In the genomic region with DNA sequence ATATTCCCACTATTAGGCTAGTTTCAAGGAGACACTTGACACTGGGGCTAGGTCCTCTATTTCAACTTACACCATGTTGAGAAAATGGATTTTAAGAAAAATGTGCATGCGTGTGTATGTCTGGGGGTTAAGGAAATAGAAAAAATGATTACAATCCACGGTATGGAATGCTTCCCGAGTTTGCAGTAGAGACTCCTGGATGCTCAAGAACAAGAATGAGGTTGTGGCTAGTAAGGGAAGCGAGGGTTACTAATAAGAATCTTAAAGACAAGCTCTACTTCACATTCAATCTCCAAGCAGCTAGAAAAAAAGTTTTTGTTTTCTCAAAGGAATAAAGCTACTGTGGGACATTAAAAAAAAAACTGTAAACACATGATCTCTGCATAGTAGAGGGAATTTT, we compare ENCODE assay signal across 18 cellular contexts. TPM values are rescaled to one million over a fixed set of nuclear protein-coding genes. Genes with fewer than 3 reads are reported as not detected.
DNase-seq lines count a peak whose midpoint lies in the region; FAIRE-seq and TF ChIP-seq lines count a peak whose summit lies in the region.
"Had no signal": no experiment of that assay in that cellular context is flagged by ENCODE, and none has a peak within 500 bp of the region (broad histone marks: within the 10 kb centered on the region; RNA-seq: fewer than 3 reads in every experiment).

No MANE protein-coding gene starts in this region.

- no TSS peak for BruUV-seq in endothelial cell of umbilical vein (replicated peaks; lab: Mats Ljungman, UMichigan)

- H3K9ac ChIP-seq in endothelial cell of umbilical vein (replicated peaks; ENCODE audit: extremely low read depth, insufficient read depth, low read length): no peak overlapping the region

- DNase-seq in EL (peak; percentile 38), astrocyte of the hippocampus (ENCODE audit: low read depth, low spot score) (peak; percentile 52), endothelial cell of umbilical vein (ENCODE audit: low read depth, low spot score) (no peak), skeletal muscle cell (ENCODE audit: low read depth) (peak; percentile 4), T-helper 1 cell (no peak), cerebellum (ENCODE audit: low spot score) (no peak), amniotic stem cell (lab: John Stamatoyannopoulos, UW) (no peak)
- DNase-seq in activated naive CD4-positive, alpha-beta T cell treated with Interleukin-2 at 50 U/mL for 16 hours: no peak
- DNase-seq: BE2C, NCI-H1092, NCI-H1417 treated with DMSO at 0.1 percent for 48 hours, NCI-H2081, NCI-H2227 treated with DMSO at 0.1 percent for 48 hours, NCI-H526 treated with DMSO at 0.1 percent for 48 hours, SHP77 treated with DMSO at 0.1 percent for 48 hours had no signal

- H3K4me1 ChIP-seq in endothelial cell of umbilical vein (ENCODE audit: control insufficient read depth, extremely low read depth, insufficient read depth, low read length): no peaks in the 10 kb centered on the region

- H2AFZ ChIP-seq in endothelial cell of umbilical vein (ENCODE audit: low read depth, low read length): peak overlapping the region; percentile 38

- H3K4me2 ChIP-seq in endothelial cell of umbilical vein (ENCODE audit: insufficient read depth, low read length): no peak overlapping the region

- H4K20me1 ChIP-seq in endothelial cell of umbilical vein (replicated peaks; ENCODE audit: control insufficient read depth, extremely low read depth, insufficient read depth, low read length): no peaks in the 10 kb centered on the region

- no peak overlapping the region for H3K27ac ChIP-seq in endothelial cell of umbilical vein (ENCODE audit: insufficient read depth, low read depth, low read length)

- POLR2A ChIA-PET in endothelial cell of umbilical vein (lab: Charles Lee): no interaction called here

- no peaks in the 10 kb centered on the region for H3K36me3 ChIP-seq in endothelial cell of umbilical vein (ENCODE audit: control insufficient read depth in 2 of 2, extremely low read depth in 1 of 2, insufficient read depth in 2 of 2, low read length in 2 of 2)
- H3K36me3 ChIP-seq: BE2C had no signal

- no peaks in the 10 kb centered on the region for H3K9me1 ChIP-seq in endothelial cell of umbilical vein (replicated peaks; ENCODE audit: control insufficient read depth, extremely low read depth, insufficient read depth, low read length)

- no peak for TF ChIP-seq CTCF in endothelial cell of umbilical vein (IDR thresholded peaks at IDR 0.05; ENCODE audit: extremely low read depth in 1 of 2, insufficient read depth in 1 of 2, low read depth in 1 of 2, low read length in 2 of 2)

- no peak for TF ChIP-seq POLR2A in endothelial cell of umbilical vein (IDR thresholded peaks at IDR 0.05; ENCODE audit: low read depth, low read length)

- dilution Hi-C loops in endothelial cell of umbilical vein (cut with MboI; ENCODE audit: extremely low pct_ligation_motif_present, low sequenced_read_pairs): no loop called here

- H3K4me3 ChIP-seq in endothelial cell of umbilical vein (replicated peaks in 1 of 3; ENCODE audit: insufficient read depth in 1 of 3, low read depth in 1 of 3, low read length in 3 of 3) (no peak overlapping the region), skeletal muscle cell (ENCODE audit: low read depth, low read length) (no peak overlapping the region)

- no peaks in the 10 kb centered on the region for H3K79me2 ChIP-seq in endothelial cell of umbilical vein (ENCODE audit: control insufficient read depth, insufficient read depth, low read length)

- intact Hi-C loops in endothelial cell of umbilical vein (cut with micrococcal nuclease): loop anchor here (1.0 to 5.0 kb wide), 2 partner anchors 99 to 128 kb away; no protein-coding TSS in a partner anchor

- no peaks in the 10 kb centered on the region for H3K27me3 ChIP-seq in endothelial cell of umbilical vein (ENCODE audit: control insufficient read depth in 2 of 2, insufficient read depth in 2 of 2, low read length in 2 of 2)
- H3K27me3 ChIP-seq: BE2C had no signal

- H3K9me3 ChIP-seq in endothelial cell of umbilical vein (replicated peaks; ENCODE audit: control insufficient read depth, insufficient read depth, low read length): no peaks in the 10 kb centered on the region
- H3K9me3 ChIP-seq: BE2C had no signal

- CTCF ChIA-PET in endothelial cell of umbilical vein (lab: Charles Lee): interaction anchor here (0.8 to 2.4 kb wide), 11 partner anchors 9 to 221 kb away, joined by 3 to 16 read pairs (median 5); no protein-coding TSS in a partner anchor

- FAIRE-seq in endothelial cell of umbilical vein (lab: Jason Lieb, UNC): no peak
- FAIRE-seq: D721Med, G401.6, GM12891 had no signal

TF ChIP-seq in endothelial cell of umbilical vein, 7 proteins besides CTCF, POLR2A, EP300 and RAD21:
- TF ChIP-seq FOS (IDR thresholded peaks at IDR 0.05; ENCODE audit: borderline replicate concordance, insufficient read depth, low read length) (no peak), EZH2 (IDR thresholded peaks at IDR 0.05; ENCODE audit: borderline replicate concordance, low read depth, low read length, severe bottlenecking) (no peak), JUN (IDR thresholded peaks at IDR 0.05; ENCODE audit: borderline replicate concordance, insufficient read depth, insufficient read length, low read depth) (no peak), GATA2 (IDR thresholded peaks at IDR 0.05; ENCODE audit: insufficient read depth, insufficient read length, low read depth, low read length) (no peak)
- TF ChIP-seq, protein P1, sequence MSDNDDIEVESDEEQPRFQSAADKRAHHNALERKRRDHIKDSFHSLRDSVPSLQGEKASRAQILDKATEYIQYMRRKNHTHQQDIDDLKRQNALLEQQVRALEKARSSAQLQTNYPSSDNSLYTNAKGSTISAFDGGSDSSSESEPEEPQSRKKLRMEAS (IDR thresholded peaks at IDR 0.05; ENCODE audit: insufficient read depth, insufficient read length): no peak
TF ChIP-seq in endothelial cell of umbilical vein: peak in this region for 0.

RNA-seq across cellular contexts. Expression of a gene that starts 54.7 kb away (rescaled TPM):
- total RNA-seq in endothelial cell of umbilical vein (5.4 and 8.5 TPM in 2 replicates), cerebellum (363 TPM)
- 0.67 and 0.88 TPM in 2 replicates for polyA plus RNA-seq in endothelial cell of umbilical vein
- 2.3 TPM in 2 replicates for polyA plus RNA-seq in endothelial cell of umbilical vein (2011; cell fraction: cytosol; rRNA removed)
- polyA plus RNA-seq in endothelial cell of umbilical vein (2011; cell fraction: nucleus; rRNA removed): 4.2 and 5.1 TPM in 2 replicates
- 4.6 and 5.7 TPM in 2 replicates for polyA plus RNA-seq in endothelial cell of umbilical vein (2012)
- polyA minus RNA-seq in endothelial cell of umbilical vein: 6.1 and 11.5 TPM in 2 replicates
- polyA minus RNA-seq in endothelial cell of umbilical vein (2011; cell fraction: cytosol; rRNA and poly(A)+ RNA removed): 5.5 TPM
- polyA minus RNA-seq in endothelial cell of umbilical vein (2011; cell fraction: nucleus; rRNA and poly(A)+ RNA removed): 11.9 and 19.9 TPM in 2 replicates

Comparison
In these comparisons a context has a peak if more than half of its experiments do, and no peak if none do; other contexts are left out.
1. DNase-seq: peak in EL (single experiment), astrocyte of the hippocampus (single experiment) and skeletal muscle cell (single experiment); none in endothelial cell of umbilical vein (single experiment), activated naive CD4-positive, alpha-beta T cell treated with Interleukin-2 at 50 U/mL for 16 hours (single experiment), T-helper 1 cell (0 of 5), cerebellum (single experiment) and amniotic stem cell (single experiment).
2. RNA of a gene that starts 54.7 kb away (total RNA-seq): 363 TPM in cerebellum (single experiment); 5.4 to 8.5 TPM in endothelial cell of umbilical vein; every median in the first group is over 10 times any median in the second.